8 cellular contexts compared by ENCODE assay signal in the genomic region with DNA sequence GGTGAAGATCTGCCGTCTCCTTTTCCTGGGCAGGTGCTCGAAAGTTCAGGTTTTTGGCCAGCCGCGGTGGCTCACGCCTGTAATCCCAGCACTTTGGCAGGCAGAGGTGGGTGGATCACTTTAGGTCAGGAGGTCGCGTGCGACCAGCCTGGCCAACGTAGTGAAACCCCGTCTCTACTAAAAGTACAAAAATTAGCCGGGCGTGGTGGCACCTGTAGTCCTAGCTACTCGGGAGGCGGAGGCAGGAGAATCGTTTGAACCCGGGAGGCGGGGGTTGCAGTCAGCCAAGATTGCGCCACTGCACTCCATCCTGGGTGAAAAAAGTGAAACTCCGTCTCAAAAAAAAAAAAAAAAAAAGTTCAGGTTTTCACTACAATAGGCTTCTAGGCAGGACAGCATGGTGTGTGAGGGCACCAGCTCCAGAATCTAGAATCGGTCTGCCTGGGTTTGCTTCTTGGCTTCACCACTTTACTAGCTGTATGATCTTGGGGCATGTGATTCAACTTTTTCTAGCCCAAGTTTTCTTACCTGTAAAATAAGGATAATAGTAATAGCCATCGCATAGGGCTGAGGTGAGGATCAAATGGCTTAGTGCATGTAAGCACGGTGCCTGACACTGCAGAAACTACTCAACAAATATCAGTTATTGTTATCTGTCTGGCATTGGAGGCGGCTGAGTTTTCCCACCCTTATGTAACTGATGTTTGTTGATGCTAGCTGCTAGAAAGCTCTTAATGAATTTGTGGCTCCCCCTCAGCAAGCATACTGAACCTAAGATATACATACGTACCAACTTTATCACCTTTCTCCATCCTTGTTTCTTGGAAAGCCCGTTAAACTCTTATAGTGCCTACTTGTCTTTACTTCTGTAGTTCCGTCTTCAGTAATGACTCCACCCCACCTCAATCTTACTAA. TPM values are rescaled to one million over a fixed set of nuclear protein-coding genes. Genes with fewer than 3 reads are reported as not detected.
DNase-seq lines count a peak whose midpoint lies in the region; ATAC-seq and TF ChIP-seq lines count a peak whose summit lies in the region.

No MANE protein-coding gene starts in this region.

- no peaks in the 10 kb centered on the region for H3K9me3 ChIP-seq in CD8-positive, alpha-beta T cell (ENCODE audit: low read length)
- no peaks in the 10 kb centered on the region for H3K9me3 ChIP-seq in NT2/D1 (ENCODE audit: insufficient read depth, low read length)
- H3K9me3 ChIP-seq in ectodermal cell (ENCODE audit: control insufficient read depth, low read length): no peaks in the 10 kb centered on the region

- intact Hi-C loops in CD8-positive, alpha-beta T cell (cut with DNase I, micrococcal nuclease): loop anchor here (5.0 to 10.0 kb wide), 4 partner anchors 120 to 1147 kb away; a partner anchor contains a TSS

- peak overlapping the region; percentile 87 for H3K4me3 ChIP-seq in CD8-positive, alpha-beta T cell (ENCODE audit: low read depth, low read length)
- H3K4me3 ChIP-seq in NT2/D1 (ENCODE audit: insufficient read length, low read depth) (peak overlapping the region; percentile 98), ectodermal cell (ENCODE audit: insufficient read depth, low read depth, low read length) (peak overlapping the region; percentile 99)

- H3K4me1 ChIP-seq in CD8-positive, alpha-beta T cell (ENCODE audit: insufficient read depth, low read length): peaks cover 51% of the 10 kb centered on the region
- no peaks in the 10 kb centered on the region for H3K4me1 ChIP-seq in NT2/D1 (ENCODE audit: insufficient read depth, insufficient read length)
- H3K4me1 ChIP-seq in ectodermal cell (ENCODE audit: control insufficient read depth, insufficient read depth, low read length): peaks cover 11% of the 10 kb centered on the region

- POLR2A ChIA-PET in CD8-positive, alpha-beta T cell (lab: Charles Lee): interaction anchor here (0.7 to 1.3 kb wide), 3 partner anchors 10 to 158 kb away, joined by 3 to 4 read pairs (median 3); no protein-coding TSS in a partner anchor

- peak overlapping the region; percentile 95 for H3K27ac Mint-ChIP-seq in CD8-positive, alpha-beta T cell
- H3K27ac Mint-ChIP-seq in neural crest cell (ENCODE audit: unreplicated experiment): peak overlapping the region; percentile 90

- no peaks in the 10 kb centered on the region for H3K36me3 ChIP-seq in CD8-positive, alpha-beta T cell (ENCODE audit: insufficient read depth, low read length)
- H3K36me3 ChIP-seq in NT2/D1 (ENCODE audit: insufficient read depth, insufficient read length, low read length) (peaks cover 44% of the 10 kb centered on the region), ectodermal cell (ENCODE audit: control insufficient read depth, insufficient read depth, low read length) (no peaks in the 10 kb centered on the region)

- H3K9me3 Mint-ChIP-seq in CD8-positive, alpha-beta T cell: no peaks in the 10 kb centered on the region
- H3K9me3 Mint-ChIP-seq in neural crest cell: no peaks in the 10 kb centered on the region

- H3K9ac ChIP-seq in NT2/D1 (ENCODE audit: insufficient read length, low read depth): peak overlapping the region; percentile 99

- H3K4me1 Mint-ChIP-seq in CD8-positive, alpha-beta T cell (ENCODE audit: low read depth): peaks cover 53% of the 10 kb centered on the region
- peaks cover 38% of the 10 kb centered on the region for H3K4me1 Mint-ChIP-seq in neural crest cell

- peak overlapping the region; percentile 86 for H3K27ac ChIP-seq in CD8-positive, alpha-beta T cell (ENCODE audit: low read depth, low read length)
- no peak overlapping the region for H3K27ac ChIP-seq in ectodermal cell (ENCODE audit: insufficient read depth, low read depth, low read length, poor library complexity, severe bottlenecking)

- no peak for ATAC-seq in CD8-positive, alpha-beta T cell
- no peak for ATAC-seq in HG03097 (IDR thresholded peaks at IDR 0.05; ENCODE audit: low FRiP score, unreplicated experiment)

- no peak for DNase-seq in CD8-positive, alpha-beta T cell
- DNase-seq in NT2/D1 (ENCODE audit: low read depth, low spot score): no peak
- no peak for DNase-seq in neural crest cell (ENCODE audit: low read depth, low spot score)
- DNase-seq in NCI-H526 treated with DMSO at 0.1 percent for 48 hours (lab: John Stamatoyannopoulos, UW): no peak
- DNase-seq in NCI-H2107 (lab: John Stamatoyannopoulos, UW): no peak
- no peak for DNase-seq in NOMO-1 treated with dmso at 0.1 percent for 144 hours (lab: John Stamatoyannopoulos, UW; ENCODE audit: unreplicated experiment)

- 83 to 84% methylated on average over 25 to 26 of the region's 26 CpGs for WGBS in ectodermal cell, 2 experiments

- peak overlapping the region; percentile 92 for H3K4me3 Mint-ChIP-seq in CD8-positive, alpha-beta T cell
- H3K4me3 Mint-ChIP-seq in neural crest cell: peak overlapping the region; percentile 95

- H3K36me3 Mint-ChIP-seq in CD8-positive, alpha-beta T cell: peaks cover 42% of the 10 kb centered on the region
- peaks cover 8% of the 10 kb centered on the region for H3K36me3 Mint-ChIP-seq in neural crest cell (ENCODE audit: low read depth)

- CTCF ChIA-PET in CD8-positive, alpha-beta T cell (lab: Charles Lee): interaction anchor here (0.6 to 8.0 kb wide), 3 partner anchors 11 to 491 kb away, joined by 3 to 69 read pairs (median 3); a partner anchor contains a TSS

- H3K27me3 ChIP-seq in CD8-positive, alpha-beta T cell (ENCODE audit: insufficient read depth, low read length): no peaks in the 10 kb centered on the region
- H3K27me3 ChIP-seq in NT2/D1 (ENCODE audit: insufficient read depth, insufficient read length) (no peaks in the 10 kb centered on the region), ectodermal cell (ENCODE audit: control insufficient read depth, insufficient read depth, low read length, poor library complexity, severe bottlenecking) (no peaks in the 10 kb centered on the region)

- no peak for TF ChIP-seq CTCF in CD8-positive, alpha-beta T cell (IDR thresholded peaks at IDR 0.05)
- TF ChIP-seq CTCF in neural crest cell (conservative IDR thresholded peaks at IDR 0.05): no peak

- H3K27me3 Mint-ChIP-seq in CD8-positive, alpha-beta T cell (ENCODE audit: low read depth): no peaks in the 10 kb centered on the region
- no peaks in the 10 kb centered on the region for H3K27me3 Mint-ChIP-seq in neural crest cell (ENCODE audit: low read depth)

RNA-seq across cellular contexts. Expression of a gene that starts 1.3 kb away (rescaled TPM):
- 10 to 100 TPM; 52.1 to 54.9 TPM for total RNA-seq in CD8-positive, alpha-beta T cell
- 57.2 TPM for polyA plus RNA-seq in ectodermal cell (2013, experiment 1 of 4)
- 58.4 TPM for polyA plus RNA-seq in ectodermal cell (2013, experiment 2 of 4)
- polyA plus RNA-seq in ectodermal cell (2013, experiment 3 of 4): 38.6 TPM
- polyA plus RNA-seq in ectodermal cell (2013, experiment 4 of 4): 47.9 TPM
- total RNA-seq in neural crest cell: 54.7 and 55.6 TPM in 2 replicates

RNA-seq across cellular contexts. Expression of a gene that starts 12.0 kb away (rescaled TPM):
- total RNA-seq in CD8-positive, alpha-beta T cell: 100 to 1,000 TPM; 110 to 111 TPM
- 15.5 TPM for polyA plus RNA-seq in ectodermal cell (2013, experiment 1 of 4)
- 14.6 TPM for polyA plus RNA-seq in ectodermal cell (2013, experiment 2 of 4)
- 13.3 TPM for polyA plus RNA-seq in ectodermal cell (2013, experiment 3 of 4)
- polyA plus RNA-seq in ectodermal cell (2013, experiment 4 of 4): 14.4 TPM
- 21.5 and 21.9 TPM in 2 replicates for total RNA-seq in neural crest cell
